Comparison of ENCODE assay signal across 8 cellular contexts in genomic region chr9:63817622-63818518, GRCh38.
DNase-seq lines count a peak whose midpoint lies in the region; ATAC-seq and TF ChIP-seq lines count a peak whose summit lies in the region.

No MANE protein-coding gene starts in this region.

- H3K4me1 Mint-ChIP-seq in MCF 10A (ENCODE audit: insufficient read depth, unreplicated experiment) = peaks cover 11% of the 10 kb centered on the region

- H3K27ac ChIP-seq in SK-N-SH (ENCODE audit: low read depth in 2 of 2, low read length in 1 of 2) = no peak overlapping the region

- intact Hi-C loops in MCF 10A (cut with micrococcal nuclease) = no loop called here

- POLR2A ChIA-PET in SK-N-SH (lab: Yijun Ruan, JAX) (interaction anchor here (1.1 to 1.4 kb wide), 3 partner anchors 1015 to 1019 kb away, joined by 4 to 9 read pairs (median 4); no protein-coding TSS in a partner anchor), MCF 10A (lab: Yijun Ruan, JAX) (interaction anchor here (1.4 kb wide), 1 partner anchor 1015 kb away, joined by 6 read pairs; no protein-coding TSS in a partner anchor)

- TSS peak; percentile 43 for BruUV-seq in MCF 10A (replicated peaks; lab: Mats Ljungman, UMichigan)

- no peaks in the 10 kb centered on the region for H3K27me3 Mint-ChIP-seq in MCF 10A (ENCODE audit: insufficient read depth, unreplicated experiment)

- no peaks in the 10 kb centered on the region for H3K27me3 ChIP-seq in SK-N-SH (ENCODE audit: insufficient read depth)

- TF ChIP-seq CTCF in GM12873 (IDR thresholded peaks at IDR 0.05; ENCODE audit: insufficient read depth, low read depth, low read length, missing control alignments) (peak; percentile 25), SK-N-SH (IDR thresholded peaks at IDR 0.05) (no peak), MCF 10A (IDR thresholded peaks at IDR 0.05; ENCODE audit: unreplicated experiment) (no peak)

- 51% methylated on average over 39 of the region's 41 CpGs for WGBS in SK-N-SH (ENCODE audit: low lambda C conversion rate)

- DNase-seq in SK-N-SH = peak; percentile 47
- no peak for DNase-seq in MCF 10A (ENCODE audit: unreplicated experiment)
- DNase-seq in left kidney (ENCODE audit: low read depth, low spot score) = peak; percentile 31
- DNase-seq in stimulated activated CD4-positive, alpha-beta T cell treated with anti-CD3 and anti-CD28 coated beads, Interleukin-4, amount 100 ng/mL, for 24 hours = peak; percentile 55
- no peak for DNase-seq in T1000 (lab: John Stamatoyannopoulos, UW)
- DNase-seq in NCI-H2107 treated with DMSO at 0.1 percent for 48 hours (lab: John Stamatoyannopoulos, UW; ENCODE audit: unreplicated experiment) = no peak

- peak overlapping the region; percentile 81; the same call in 1 of the 2 replicates for H2AFZ ChIP-seq in SK-N-SH (ENCODE audit: low read depth)

- H3K9me3 ChIP-seq in SK-N-SH = no peaks in the 10 kb centered on the region

- no peaks in the 10 kb centered on the region for H3K36me3 ChIP-seq in SK-N-SH (replicated peaks in 1 of 2; ENCODE audit: control insufficient read depth in 1 of 2, insufficient read depth in 2 of 2, low read length in 1 of 2)

- H3K4me1 ChIP-seq in SK-N-SH (ENCODE audit: control insufficient read depth in 1 of 2, insufficient read depth in 2 of 2, low read depth in 1 of 2, low read length in 1 of 2) = peaks cover 0 to 8% of the 10 kb centered on the region in 2 experiments; a peak in 1 of 4 replicates

- TF ChIP-seq EP300 in SK-N-SH (IDR thresholded peaks at IDR 0.05; ENCODE audit: borderline replicate concordance in 1 of 2, low read depth in 1 of 2, low read length in 1 of 2) = no peak

- H3K79me2 ChIP-seq in SK-N-SH (ENCODE audit: insufficient read depth) = no peaks in the 10 kb centered on the region

- H3K36me3 Mint-ChIP-seq in MCF 10A (ENCODE audit: insufficient read depth, unreplicated experiment) = no peaks in the 10 kb centered on the region

- no peak overlapping the region for H3K27ac Mint-ChIP-seq in MCF 10A (ENCODE audit: low read depth, unreplicated experiment)

- no peak overlapping the region for H3K9ac ChIP-seq in SK-N-SH

- peak overlapping the region; percentile 27 to 62; a peak in 3 of 4 replicates for H3K4me3 ChIP-seq in SK-N-SH (ENCODE audit: low read depth in 2 of 2, low read length in 1 of 2)

- TF ChIP-seq RAD21 in SK-N-SH (IDR thresholded peaks at IDR 0.05; ENCODE audit: low read length) = no peak

- H3F3A ChIP-seq in SK-N-SH (replicated peaks; ENCODE audit: insufficient read depth) = no peaks in the 10 kb centered on the region

- peak overlapping the region; percentile 71 for H3K4me3 Mint-ChIP-seq in MCF 10A (ENCODE audit: unreplicated experiment)

- no peaks in the 10 kb centered on the region for H4K20me1 ChIP-seq in SK-N-SH (ENCODE audit: insufficient read depth)

- CTCF ChIA-PET in SK-N-SH (lab: Yijun Ruan, JAX) (no interaction called here), MCF 10A (lab: Yijun Ruan, JAX) (interaction anchor here (1.6 kb wide), 1 partner anchor 1013 kb away, joined by 3 read pairs; no protein-coding TSS in a partner anchor)

- no peaks in the 10 kb centered on the region; the same call in 1 of the 2 replicates for H3K9me2 ChIP-seq in SK-N-SH

- H3K9me3 Mint-ChIP-seq in MCF 10A (ENCODE audit: unreplicated experiment) = peaks cover 21% of the 10 kb centered on the region

- H3K4me2 ChIP-seq in SK-N-SH = peak overlapping the region; percentile 62

- ATAC-seq in HG02642 (IDR thresholded peaks at IDR 0.05; ENCODE audit: poor library complexity, unreplicated experiment) = peak; percentile 64

TF ChIP-seq in SK-N-SH, 30 proteins besides CTCF, POLR2A, EP300 and RAD21:
- no peak for TF ChIP-seq USF1 (IDR thresholded peaks at IDR 0.05; ENCODE audit: borderline replicate concordance, low read depth)
- no peak for TF ChIP-seq MAX (IDR thresholded peaks at IDR 0.05; ENCODE audit: low read depth)
- TF ChIP-seq GATA2 (CRISPR knock-in tag; IDR thresholded peaks at IDR 0.05) = no peak
- TF ChIP-seq POLR2AphosphoS5 (IDR thresholded peaks at IDR 0.05; ENCODE audit: low read depth, low read length) = no peak
- no peak for TF ChIP-seq MEF2A (IDR thresholded peaks at IDR 0.05; ENCODE audit: borderline replicate concordance, low read depth)
- TF ChIP-seq NFIC (IDR thresholded peaks at IDR 0.05; ENCODE audit: borderline replicate concordance) = no peak
- no peak for TF ChIP-seq IRF3 (IDR thresholded peaks at IDR 0.05; ENCODE audit: low read depth, low read length)
- TF ChIP-seq SMC3 (IDR thresholded peaks at IDR 0.05; ENCODE audit: low read depth, low read length) = no peak

Comparison
In these comparisons a context has a peak if more than half of its experiments do, and no peak if none do; other contexts are left out.
1. DNase-seq: peak in SK-N-SH (single experiment), left kidney (single experiment) and stimulated activated CD4-positive, alpha-beta T cell treated with anti-CD3 and anti-CD28 coated beads, Interleukin-4, amount 100 ng/mL, for 24 hours (single experiment); none in MCF 10A (single experiment), T1000 (single experiment) and NCI-H2107 treated with DMSO at 0.1 percent for 48 hours (single experiment).